24 cellular contexts compared by ENCODE assay signal in genomic region chr11:96978751-96979150, GRCh38.
"Had no signal": no experiment of that assay in that cellular context is flagged by ENCODE, and none has a peak within 500 bp of the region (broad histone marks: within the 10 kb centered on the region; RNA-seq: fewer than 3 reads in every experiment).

No MANE protein-coding gene starts in this region.

- H3K4me3 Mint-ChIP-seq: dendritic cell treated with granulocyte-macrophage colony-stimulating factor and Interleukin-4, amounts not matched to agents 40 ng/mL and 50 ng/mL, for 4 days; effector memory CD8-positive, alpha-beta T cell; endodermal cell; mesothelial cell of epicardium; naive thymus-derived CD4-positive, alpha-beta T cell had no signal

- H3K4me1 Mint-ChIP-seq: mesothelial cell of epicardium; naive thymus-derived CD4-positive, alpha-beta T cell had no signal

- H3K36me3 ChIP-seq: colonic mucosa, esophagus squamous epithelium, gastroesophageal sphincter, heart left ventricle, left lung, lower lobe of right lung had no signal

- H3K27ac ChIP-seq: colonic mucosa, epithelial cell of prostate, esophagus squamous epithelium, gastroesophageal sphincter, heart left ventricle, left lung, lower lobe of right lung had no signal

- H3K27me3 ChIP-seq: colonic mucosa, esophagus squamous epithelium, gastroesophageal sphincter, heart left ventricle, left lung had no signal

- H3K4me3 ChIP-seq: colonic mucosa, esophagus squamous epithelium, gastroesophageal sphincter, heart left ventricle, left lung, lower lobe of right lung, mucosa of descending colon had no signal

- H3K27me3 Mint-ChIP-seq: dendritic cell treated with granulocyte-macrophage colony-stimulating factor and Interleukin-4, amounts not matched to agents 40 ng/mL and 50 ng/mL, for 4 days; effector memory CD8-positive, alpha-beta T cell; naive thymus-derived CD4-positive, alpha-beta T cell had no signal

- H3K9me3 ChIP-seq: colonic mucosa, esophagus squamous epithelium, gastroesophageal sphincter, left lung, lower lobe of right lung, mucosa of descending colon had no signal

- FAIRE-seq: endometrium, keratinocyte had no signal

- DNase-seq: colonic mucosa; cortex of kidney; effector CD8-positive, alpha-beta T cell; effector memory CD8-positive, alpha-beta T cell; endodermal cell; erythroblast; esophagus squamous epithelium; foreskin fibroblast; heart left ventricle; hippocampal formation; left cardiac atrium; left lung; left ventricle myocardium superior; lower lobe of right lung; mesenchymal stem cell; mucosa of descending colon; naive thymus-derived CD4-positive, alpha-beta T cell had no signal

- H3K4me1 ChIP-seq: colonic mucosa, esophagus squamous epithelium, gastroesophageal sphincter, heart left ventricle, left lung, lower lobe of right lung had no signal

- ATAC-seq: effector memory CD8-positive, alpha-beta T cell; esophagus mucosa; gastroesophageal sphincter; heart left ventricle; left cardiac atrium; left lung; left ventricle myocardium superior; lower lobe of right lung; mucosa of descending colon; naive thymus-derived CD4-positive, alpha-beta T cell had no signal

- H3K27ac Mint-ChIP-seq: dendritic cell treated with granulocyte-macrophage colony-stimulating factor and Interleukin-4, amounts not matched to agents 40 ng/mL and 50 ng/mL, for 4 days; effector memory CD8-positive, alpha-beta T cell; endodermal cell; mesothelial cell of epicardium; naive thymus-derived CD4-positive, alpha-beta T cell had no signal
